Comparison of ENCODE assay signal across 11 cellular contexts in the genomic region with DNA sequence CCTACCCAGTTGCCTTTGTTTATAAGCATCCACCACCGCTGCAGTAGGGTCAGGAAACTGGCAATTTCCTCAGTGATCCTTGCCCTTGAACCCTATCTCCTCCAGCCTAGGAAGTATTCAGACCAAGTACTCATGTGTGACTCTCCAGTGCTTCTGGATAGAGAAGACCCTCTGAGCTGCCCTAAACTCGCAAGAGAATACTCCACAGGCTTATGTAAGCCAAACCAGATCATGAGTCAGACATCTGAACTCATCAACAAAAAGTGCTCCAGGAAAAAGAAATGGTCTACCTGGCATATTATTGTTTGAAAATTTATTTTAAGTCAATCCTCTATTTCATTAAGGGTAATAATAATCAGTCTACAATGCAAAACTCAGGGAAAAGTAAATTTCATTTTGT.
DNase-seq lines count a peak whose midpoint lies in the region; ATAC-seq and TF ChIP-seq lines count a peak whose summit lies in the region.
"Had no signal": no experiment of that assay in that cellular context is flagged by ENCODE, and none has a peak within 500 bp of the region (broad histone marks: within the 10 kb centered on the region; RNA-seq: fewer than 3 reads in every experiment).

No MANE protein-coding gene starts in this region.

- H3K36me3 ChIP-seq in mammary epithelial cell (ENCODE audit: insufficient read depth, low read length) = no peaks in the 10 kb centered on the region
- H3K36me3 ChIP-seq in prostate gland = no peaks in the 10 kb centered on the region

- intact Hi-C loops in mammary epithelial cell (cut with micrococcal nuclease) = no loop called here
- intact Hi-C loops in prostate gland (cut with DNase I) = no loop called here

- no peak for TF ChIP-seq POLR2A in prostate gland (IDR thresholded peaks at IDR 0.05)

- peak overlapping the region; percentile 84 for H3K4me3 Mint-ChIP-seq in HFFc6

- no peaks in the 10 kb centered on the region for H4K20me1 ChIP-seq in mammary epithelial cell (ENCODE audit: insufficient read depth, low read length)

- no peak overlapping the region for H3K27ac ChIP-seq in mammary epithelial cell (ENCODE audit: insufficient read depth, low read depth, low read length)
- peak overlapping the region; percentile 15 for H3K27ac ChIP-seq in temporal lobe (ENCODE audit: low read depth, low read length)
- H3K27ac ChIP-seq in prostate gland = peak overlapping the region in 1 of 2 donors; percentile 28

- peaks cover 82% of the 10 kb centered on the region for H3K4me1 Mint-ChIP-seq in HFFc6 (ENCODE audit: low read depth)

- BruUV-seq in mammary epithelial cell (replicated peaks; lab: Mats Ljungman, UMichigan) = no TSS peak

- dilution Hi-C loops in mammary epithelial cell (cut with HindIII; ENCODE audit: low sequenced_read_pairs) = no loop called here

- no peaks in the 10 kb centered on the region for H3K27me3 ChIP-seq in mammary epithelial cell (ENCODE audit: insufficient read depth, low read length)
- H3K27me3 ChIP-seq in prostate gland (replicated peaks; ENCODE audit: insufficient read depth) = no peaks in the 10 kb centered on the region

- DNase-seq in HFFc6 = no peak
- peak; percentile 37 for DNase-seq in mammary epithelial cell
- DNase-seq in kidney tubule cell (ENCODE audit: low spot score) = peak; percentile 43
- no peak for DNase-seq in prostate gland (ENCODE audit: low spot score)
- no peak for DNase-seq in stimulated activated CD4-positive, alpha-beta T cell treated with anti-CD3 and anti-CD28 coated beads, Interleukin-4, amount 100 ng/mL, for 4 hours
- no peak for DNase-seq in GDM1 (lab: John Stamatoyannopoulos, UW)
- DNase-seq: activated naive CD4-positive, alpha-beta T cell treated with anti-CD3 and anti-CD28 coated beads, Interleukin-2, amount 50 U/mL, for 16 hours; Caco-2; NCI-H510A had no signal

- no peaks in the 10 kb centered on the region for H3K9me3 Mint-ChIP-seq in HFFc6

- H3K9ac ChIP-seq in mammary epithelial cell (ENCODE audit: insufficient read depth, low read length) = no peak overlapping the region

- peak overlapping the region; percentile 94 for H3K27ac Mint-ChIP-seq in HFFc6

- H3K4me3 ChIP-seq in mammary epithelial cell (replicated peaks in 1 of 3; ENCODE audit: insufficient read depth in 1 of 3, low read depth in 2 of 3, low read length in 3 of 3) (no peak overlapping the region), prostate gland (no peak overlapping the region)

- H3K9me3 ChIP-seq in mammary epithelial cell (replicated peaks; ENCODE audit: insufficient read depth, low read length) = no peaks in the 10 kb centered on the region
- H3K9me3 ChIP-seq in prostate gland = no peaks in the 10 kb centered on the region
- H3K9me3 ChIP-seq: Caco-2 had no signal

- H3K4me1 ChIP-seq in mammary epithelial cell (ENCODE audit: insufficient read depth, low read length) (peaks cover 27% of the 10 kb centered on the region), prostate gland (replicated peaks) (peaks cover 2% of the 10 kb centered on the region)

- peaks cover 5% of the 10 kb centered on the region; the same call in 1 of the 2 replicates for H3K27me3 Mint-ChIP-seq in HFFc6 (ENCODE audit: insufficient read depth)

- no peak overlapping the region for H2AFZ ChIP-seq in mammary epithelial cell (ENCODE audit: low read depth, low read length)

- WGBS in mammary epithelial cell (ENCODE audit: low coverage, missing lambda C conversion rate) = 58% methylated on average over 1 of the region's 2 CpGs
- WGBS in prostate gland = 77% methylated on average over 2 of the region's 2 CpGs

- no peak for TF ChIP-seq CTCF in HFFc6 (IDR thresholded peaks at IDR 0.05)
- TF ChIP-seq CTCF in mammary epithelial cell (conservative IDR thresholded peaks at IDR 0.05 in 1 of 2, IDR thresholded peaks at IDR 0.05 in 1 of 2; ENCODE audit: extremely low read depth in 1 of 2, insufficient read depth in 1 of 2, low read depth in 1 of 2, low read length in 2 of 2) = no peak
- no peak for TF ChIP-seq CTCF in prostate gland (IDR thresholded peaks at IDR 0.05)

- CTCF ChIA-PET in mammary epithelial cell (lab: Charles Lee; ENCODE audit: low non-redundant PET) = no interaction called here

- no peak for ATAC-seq in HG03342 (IDR thresholded peaks at IDR 0.05; ENCODE audit: unreplicated experiment)

- in situ Hi-C loops in mammary epithelial cell (cut with MboI; ENCODE audit: low sequenced_read_pairs in 2 of 2) = no loop called here

- H3K79me2 ChIP-seq in mammary epithelial cell (ENCODE audit: insufficient read depth, low read length) = peaks cover 38% of the 10 kb centered on the region

- H3K36me3 Mint-ChIP-seq in HFFc6 (ENCODE audit: low read depth) = peaks cover 12% of the 10 kb centered on the region; the same call in 1 of the 2 replicates

- no peak overlapping the region for H3K4me2 ChIP-seq in mammary epithelial cell (ENCODE audit: insufficient read depth, low read depth, low read length)

Comparison
In these comparisons a context has a peak if more than half of its experiments do, and no peak if none do; other contexts are left out.
1. DNase-seq: peak in mammary epithelial cell (single experiment) and kidney tubule cell (single experiment); none in HFFc6 (single experiment), prostate gland (single experiment), stimulated activated CD4-positive, alpha-beta T cell treated with anti-CD3 and anti-CD28 coated beads, Interleukin-4, amount 100 ng/mL, for 4 hours (0 of 2) and GDM1 (single experiment).